Comparison of ENCODE assay signal across 8 cellular contexts in the genomic region with DNA sequence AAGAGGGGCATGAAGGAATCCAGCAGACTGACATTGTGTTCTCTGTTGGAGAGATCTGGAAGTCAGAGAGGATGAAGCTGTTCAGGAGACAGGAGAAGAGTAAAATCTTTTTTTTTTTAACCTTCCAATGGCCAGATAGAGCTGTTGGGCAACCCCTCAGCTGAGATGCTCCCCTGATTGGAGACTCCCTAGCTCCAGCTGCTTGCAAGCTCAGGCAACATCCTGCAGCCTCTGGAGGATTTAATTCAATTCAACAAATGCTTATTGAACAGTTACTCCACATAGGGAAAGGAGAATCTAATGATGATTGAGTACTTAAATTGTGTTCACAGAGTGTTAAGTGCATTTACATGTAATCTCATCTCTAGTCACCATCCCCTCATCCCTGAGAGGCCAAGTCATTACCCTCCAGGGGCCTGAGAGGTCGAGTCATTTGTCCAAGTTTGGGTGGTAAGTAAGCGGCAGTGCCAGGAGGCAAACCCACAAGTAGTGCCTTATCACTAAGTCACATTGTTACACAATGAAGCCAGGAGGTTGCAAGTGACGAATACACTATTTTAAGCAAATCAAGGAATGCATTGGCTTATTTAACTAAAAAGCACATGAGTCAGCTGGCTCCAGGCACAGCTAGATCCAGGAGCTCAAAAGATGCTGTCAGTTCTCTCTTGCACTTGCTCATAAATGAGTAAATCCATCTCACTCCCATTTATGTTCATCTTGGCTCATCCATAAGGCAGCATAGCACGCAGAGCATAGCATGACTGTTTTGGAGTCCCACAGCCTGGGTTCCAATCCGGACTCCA.
A peak's percentile ranks its signal among the peaks of the same experiment; 100 is the strongest.
DNase-seq lines count a peak whose midpoint lies in the region; ATAC-seq and TF ChIP-seq lines count a peak whose summit lies in the region.

No MANE protein-coding gene starts in this region.

- no peaks in the 10 kb centered on the region for H3K9me2 ChIP-seq in GM23248 (ENCODE audit: insufficient read depth)

- H3K4me3 ChIP-seq in GM23248: peak overlapping the region; percentile 45
- H3K4me3 ChIP-seq in foreskin fibroblast (ENCODE audit: low read depth in 1 of 2, low read length in 2 of 2): peak overlapping the region in 1 of 2 donors; percentile 4
- no peak overlapping the region for H3K4me3 ChIP-seq in retinal pigment epithelial cell (ENCODE audit: low read length)

- in situ Hi-C loops in GM23248 (cut with MboI): no loop called here

- H2AFZ ChIP-seq in GM23248: no peak overlapping the region

- no peak for ATAC-seq in HG02678 (IDR thresholded peaks at IDR 0.05; ENCODE audit: unreplicated experiment)

- peak; percentile 100 for DNase-seq in GM23248
- peak; percentile 99 for DNase-seq in RPMI7951 (ENCODE audit: low read depth)
- peak; percentile 98 to 99 for DNase-seq in foreskin fibroblast
- DNase-seq in retinal pigment epithelial cell (ENCODE audit: low read depth): peak; percentile 98
- DNase-seq in DMS53 treated with DMSO at 0.1 percent for 48 hours (lab: John Stamatoyannopoulos, UW; ENCODE audit: unreplicated experiment): no peak
- DNase-seq in OCI-M2 (lab: John Stamatoyannopoulos, UW; ENCODE audit: unreplicated experiment): no peak
- DNase-seq in NCI-H187 treated with DMSO at 0.1 percent for 48 hours (lab: John Stamatoyannopoulos, UW): no peak

- peaks cover 60% of the 10 kb centered on the region for H3K4me1 ChIP-seq in GM23248 (ENCODE audit: insufficient read depth)

- H3K79me2 ChIP-seq in GM23248 (ENCODE audit: insufficient read depth): no peaks in the 10 kb centered on the region

- 1 to 3% methylated on average over 5 of the region's 5 CpGs for WGBS in GM23248 (ENCODE audit: low coverage in 1 of 2, low lambda C conversion rate in 2 of 2, missing lambda C conversion rate in 2 of 2), 2 experiments

- peaks cover 60% of the 10 kb centered on the region for H3F3A ChIP-seq in GM23248 (ENCODE audit: insufficient read depth)

- TF ChIP-seq CTCF in foreskin fibroblast (IDR thresholded peaks at IDR 0.05; ENCODE audit: low read depth, low read length): no peak
- TF ChIP-seq CTCF in retinal pigment epithelial cell (conservative IDR thresholded peaks at IDR 0.05; ENCODE audit: low read depth, low read length): no peak

- H3K9me3 ChIP-seq in GM23248 (ENCODE audit: low read depth): no peaks in the 10 kb centered on the region

- H3K27me3 ChIP-seq in GM23248 (replicated peaks; ENCODE audit: insufficient read depth): no peaks in the 10 kb centered on the region

- H4K20me1 ChIP-seq in GM23248 (ENCODE audit: insufficient read depth): no peaks in the 10 kb centered on the region

- peak overlapping the region; percentile 76 for H3K4me2 ChIP-seq in GM23248 (ENCODE audit: unreplicated experiment)

- H3K9ac ChIP-seq in GM23248: peak overlapping the region; percentile 84

- peak overlapping the region; percentile 98 for H3K27ac ChIP-seq in GM23248

- H3K36me3 ChIP-seq in GM23248 (ENCODE audit: low read depth): no peaks in the 10 kb centered on the region

Comparison
In these comparisons a context has a peak if more than half of its experiments do, and no peak if none do; other contexts are left out.
1. DNase-seq: peak in GM23248 (single experiment), RPMI7951 (single experiment), foreskin fibroblast (2 of 2) and retinal pigment epithelial cell (single experiment); none in DMS53 treated with DMSO at 0.1 percent for 48 hours (single experiment), OCI-M2 (single experiment) and NCI-H187 treated with DMSO at 0.1 percent for 48 hours (single experiment).